ENCODE assay signal across 8 cellular contexts in genomic region chr5:35617060-35617434, GRCh38. TPM values are rescaled to one million over a fixed set of nuclear protein-coding genes. Genes with fewer than 3 reads are reported as not detected.
DNase-seq lines count a peak whose midpoint lies in the region; ATAC-seq, FAIRE-seq and TF ChIP-seq lines count a peak whose summit lies in the region.

No MANE protein-coding gene starts in this region.

- no peak for TF ChIP-seq CTCF in AG10803 (conservative IDR thresholded peaks at IDR 0.05; ENCODE audit: low read length)
- TF ChIP-seq CTCF in endodermal cell (conservative IDR thresholded peaks at IDR 0.05) = no peak
- no peak for TF ChIP-seq CTCF in D721Med (IDR thresholded peaks at IDR 0.05; ENCODE audit: insufficient read depth, missing control alignments)

- H3K4me1 Mint-ChIP-seq in endodermal cell = no peaks in the 10 kb centered on the region

- no peak overlapping the region for H2AFZ ChIP-seq in neuron (ENCODE audit: low read depth, low read length)

- H3K27ac ChIP-seq in endodermal cell (ENCODE audit: low read depth, low read length) = no peak overlapping the region

- H3K4me3 ChIP-seq in AG10803 (ENCODE audit: low read length) (peak overlapping the region; percentile 93), MG63 (peak overlapping the region; percentile 70), endodermal cell (ENCODE audit: low read length) (peak overlapping the region; percentile 87), neuron (ENCODE audit: low read length) (peak overlapping the region; percentile 78)

- no peak for FAIRE-seq in D721Med (lab: Jason Lieb, UNC)

- H3K27me3 ChIP-seq in MG63 (no peaks in the 10 kb centered on the region), endodermal cell (ENCODE audit: control insufficient read depth, insufficient read depth, low read length, poor library complexity, severe bottlenecking) (peaks cover 50% of the 10 kb centered on the region), neuron (ENCODE audit: insufficient read depth, low read length) (no peaks in the 10 kb centered on the region)

- H3K36me3 ChIP-seq in MG63 (no peaks in the 10 kb centered on the region), endodermal cell (ENCODE audit: control insufficient read depth, insufficient read depth, low read length) (no peaks in the 10 kb centered on the region), neuron (ENCODE audit: insufficient read depth, low read length) (no peaks in the 10 kb centered on the region)

- H3K4me3 Mint-ChIP-seq in endodermal cell = peak overlapping the region; percentile 87

- peaks cover 78% of the 10 kb centered on the region for H3K27me3 Mint-ChIP-seq in endodermal cell (ENCODE audit: insufficient read depth)

- 56 to 83% methylated on average over 1 to 3 of the region's 3 CpGs for WGBS in endodermal cell (ENCODE audit: insufficient coverage in 1 of 2, insufficient read length in 1 of 2), 2 experiments

- H3K4me1 ChIP-seq in endodermal cell (ENCODE audit: control insufficient read depth, insufficient read depth, low read length) = no peaks in the 10 kb centered on the region
- peaks cover 3% of the 10 kb centered on the region for H3K4me1 ChIP-seq in neuron (ENCODE audit: insufficient read depth, low read length)

- no peaks in the 10 kb centered on the region for H3K9me3 ChIP-seq in MG63
- H3K9me3 ChIP-seq in endodermal cell (ENCODE audit: control insufficient read depth, low read length) = peaks cover 9% of the 10 kb centered on the region
- H3K9me3 ChIP-seq in neuron (ENCODE audit: low read length) = no peaks in the 10 kb centered on the region

- H3K9me3 Mint-ChIP-seq in endodermal cell = no peaks in the 10 kb centered on the region

- no peak for DNase-seq in AG10803 (ENCODE audit: low read depth)
- DNase-seq in MG63 = no peak
- DNase-seq in endodermal cell = no peak
- no peak for DNase-seq in D721Med (ENCODE audit: insufficient read length, low spot score)
- no peak for DNase-seq in NCI-H2171 treated with DMSO at 0.1 percent for 48 hours (lab: John Stamatoyannopoulos, UW)
- DNase-seq in NCI-H2107 (lab: John Stamatoyannopoulos, UW) = no peak

- no peak overlapping the region for H3K9ac ChIP-seq in endodermal cell (ENCODE audit: extremely low read depth, low read length, poor library complexity, severe bottlenecking)

- H3K27ac Mint-ChIP-seq in endodermal cell = no peak overlapping the region

- no peak for ATAC-seq in HG03280 (IDR thresholded peaks at IDR 0.05; ENCODE audit: unreplicated experiment)

- no peaks in the 10 kb centered on the region for H3K36me3 Mint-ChIP-seq in endodermal cell (ENCODE audit: low read depth)

RNA-seq across cellular contexts. Expression of gene SPEF2, which starts 0.6 kb away (rescaled TPM):
- total RNA-seq in MG63 (2014; rRNA removed; shearing (Covaris generic); ENCODE audit: low replicate concordance) = 4.2 and 9.1 TPM in 2 replicates
- total RNA-seq in endodermal cell = 1 to 10 TPM; 3.3 to 4.0 TPM
- 4.1 TPM for polyA plus RNA-seq in endodermal cell (2013, experiment 1 of 2)
- polyA plus RNA-seq in endodermal cell (2013, experiment 2 of 2) = 5.3 TPM
